Comparison of ENCODE assay signal across 28 cellular contexts in genomic region chr6:129642322-129642721, GRCh38.
"Had no signal": no experiment of that assay in that cellular context is flagged by ENCODE, and none has a peak within 500 bp of the region (broad histone marks: within the 10 kb centered on the region; RNA-seq: fewer than 3 reads in every experiment).

No MANE protein-coding gene starts in this region.

- H3K27ac ChIP-seq: breast epithelium, KMS-11, Peyer's patch, RWPE1, SJSA1 had no signal

- H3K36me3 ChIP-seq: breast epithelium had no signal

- H3K36me3 Mint-ChIP-seq: activated naive CD4-positive, alpha-beta T cell treated with anti-CD3 and anti-CD28 coated beads, Interleukin-2, amount 50 U/mL, for 72 hours had no signal

- H3K27me3 ChIP-seq: breast epithelium, Peyer's patch, SJSA1 had no signal

- H3K4me3 Mint-ChIP-seq: activated B cell treated with CpG ODN at 0.5 μM for 24 hours; activated CD4-positive, alpha-beta memory T cell treated with anti-CD3 and anti-CD28 coated beads for 36 hours; activated CD4-positive, alpha-beta T cell treated with anti-CD3 and anti-CD28 coated beads, Interleukin-2, amount 10 ng/mL, durations not matched to agents 7 days and 5 days; activated T-cell treated with anti-CD3 and anti-CD28 coated beads, Interleukin-2, amount 50 U/mL, for 4 hours; T-helper 17 cell had no signal

- H3K4me1 Mint-ChIP-seq: activated B cell treated with CpG ODN at 0.5 μM for 24 hours; activated CD4-positive, alpha-beta T cell treated with anti-CD3 and anti-CD28 coated beads, Interleukin-2, amount 10 ng/mL, durations not matched to agents 7 days and 5 days; T-helper 17 cell had no signal

- H3K27ac Mint-ChIP-seq: activated B cell treated with CpG ODN at 0.5 μM for 24 hours; activated CD4-positive, alpha-beta memory T cell treated with anti-CD3 and anti-CD28 coated beads for 36 hours; activated CD4-positive, alpha-beta T cell treated with anti-CD3 and anti-CD28 coated beads, Interleukin-2, amount 10 ng/mL, durations not matched to agents 7 days and 5 days; activated naive CD4-positive, alpha-beta T cell treated with anti-CD3 and anti-CD28 coated beads, Interleukin-2, amount 50 U/mL, for 72 hours; T-helper 17 cell had no signal

- DNase-seq: activated B cell treated with CpG ODN at 0.5 μM for 24 hours; activated CD4-positive, alpha-beta memory T cell treated with anti-CD3 and anti-CD28 coated beads for 36 hours; activated CD4-positive, alpha-beta T cell treated with anti-CD3 and anti-CD28 coated beads, Interleukin-2, amount 10 ng/mL, durations not matched to agents 7 days and 5 days; activated CD8-positive, alpha-beta memory T cell treated with anti-CD3 and anti-CD28 coated beads for 24 hours; activated effector memory CD4-positive, alpha-beta T cell treated with anti-CD3 and anti-CD28 coated beads, Interleukin-2, amount 50 U/mL, for 16 hours; activated naive CD4-positive, alpha-beta T cell treated with Interleukin-2 at 50 U/mL for 16 hours; activated T-cell treated with anti-CD3 and anti-CD28 coated beads, Interleukin-2, amount 50 U/mL, for 4 hours; anterior cingulate cortex; caudate nucleus; NCI-H1092; NCI-H1417; NCI-H1930; NCI-H2171 treated with DMSO at 0.1 percent for 48 hours; NCI-H345; NCI-H510A; NCI-H526 treated with DMSO at 0.1 percent for 48 hours; NCI-H82; NK-92 treated with Interleukin-12 subunit alpha and Interleukin-12 subunit beta, amount 100 ng/mL, for 24 hours; OCI-M1; Peyer's patch; Right ventricle myocardium superior; T-helper 17 cell; T-helper 9 cell had no signal

- H3K27me3 Mint-ChIP-seq: activated B cell treated with CpG ODN at 0.5 μM for 24 hours; activated CD4-positive, alpha-beta memory T cell treated with anti-CD3 and anti-CD28 coated beads for 36 hours; activated CD4-positive, alpha-beta T cell treated with anti-CD3 and anti-CD28 coated beads, Interleukin-2, amount 10 ng/mL, durations not matched to agents 7 days and 5 days had no signal

- H3K4me3 ChIP-seq: breast epithelium, Peyer's patch, SJSA1 had no signal

- H3K9ac ChIP-seq: KMS-11 had no signal

- H3K9me3 ChIP-seq: breast epithelium, Peyer's patch, SJSA1 had no signal

- H3K4me2 ChIP-seq: KMS-11 had no signal

- H3K4me1 ChIP-seq: breast epithelium had no signal

- ATAC-seq: activated naive CD4-positive, alpha-beta T cell treated with anti-CD3 and anti-CD28 coated beads, Interleukin-2, amount 50 U/mL, for 72 hours; activated T-cell treated with anti-CD3 and anti-CD28 coated beads, Interleukin-2, amount 50 U/mL, for 4 hours; T-helper 17 cell had no signal

- H3K9me3 Mint-ChIP-seq: activated B cell treated with CpG ODN at 0.5 μM for 24 hours; activated CD4-positive, alpha-beta memory T cell treated with anti-CD3 and anti-CD28 coated beads for 36 hours; activated CD4-positive, alpha-beta T cell treated with anti-CD3 and anti-CD28 coated beads, Interleukin-2, amount 10 ng/mL, durations not matched to agents 7 days and 5 days; activated naive CD4-positive, alpha-beta T cell treated with anti-CD3 and anti-CD28 coated beads, Interleukin-2, amount 50 U/mL, for 72 hours; activated T-cell treated with anti-CD3 and anti-CD28 coated beads, Interleukin-2, amount 50 U/mL, for 4 hours had no signal
